In genomic region chr10:132434405-132435005, GRCh38 we compare ENCODE assay signal across 7 cellular contexts. TPM values are rescaled to one million over a fixed set of nuclear protein-coding genes. Genes with fewer than 3 reads are reported as not detected.
A peak's percentile ranks its signal among the peaks of the same experiment; 100 is the strongest.
DNase-seq lines count a peak whose midpoint lies in the region; ATAC-seq lines count a peak whose summit lies in the region.

No MANE protein-coding gene starts in this region.

- H3K27me3 Mint-ChIP-seq in T-helper 17 cell, result no peaks in the 10 kb centered on the region
- no peaks in the 10 kb centered on the region for H3K27me3 Mint-ChIP-seq in dendritic cell treated with granulocyte-macrophage colony-stimulating factor and Interleukin-4, amounts not matched to agents 40 ng/mL and 50 ng/mL, for 4 days

- H3K4me1 Mint-ChIP-seq in T-helper 17 cell, result peaks cover 10% of the 10 kb centered on the region
- peaks cover 15% of the 10 kb centered on the region for H3K4me1 Mint-ChIP-seq in dendritic cell treated with granulocyte-macrophage colony-stimulating factor and Interleukin-4, amounts not matched to agents 40 ng/mL and 50 ng/mL, for 4 days (ENCODE audit: low read depth)

- peak overlapping the region; percentile 67 for H3K4me3 Mint-ChIP-seq in T-helper 17 cell
- peak overlapping the region; percentile 10 for H3K4me3 Mint-ChIP-seq in dendritic cell treated with granulocyte-macrophage colony-stimulating factor and Interleukin-4, amounts not matched to agents 40 ng/mL and 50 ng/mL, for 4 days

- DNase-seq in T-helper 17 cell, result peak in 1 of 3 donors; percentile 39
- DNase-seq in stimulated activated CD8-positive, alpha-beta memory T cell treated with anti-CD3 and anti-CD28 coated beads, Interleukin-4, amount 100 ng/mL, for 24 hours (ENCODE audit: low read depth), result peak; percentile 61
- DNase-seq in effector CD8-positive, alpha-beta T cell (lab: John Stamatoyannopoulos, UW), result no peak
- no peak for DNase-seq in NCI-H69 (lab: John Stamatoyannopoulos, UW)
- no peak for DNase-seq in retina

- H3K9me3 Mint-ChIP-seq in dendritic cell treated with granulocyte-macrophage colony-stimulating factor and Interleukin-4, amounts not matched to agents 40 ng/mL and 50 ng/mL, for 4 days, result no peaks in the 10 kb centered on the region

- H3K9me3 ChIP-seq in T-helper 17 cell (ENCODE audit: control insufficient read depth, low read length, poor library complexity, severe bottlenecking), result no peaks in the 10 kb centered on the region

- H3K36me3 Mint-ChIP-seq in T-helper 17 cell (ENCODE audit: low read depth), result no peaks in the 10 kb centered on the region
- no peaks in the 10 kb centered on the region for H3K36me3 Mint-ChIP-seq in dendritic cell treated with granulocyte-macrophage colony-stimulating factor and Interleukin-4, amounts not matched to agents 40 ng/mL and 50 ng/mL, for 4 days (ENCODE audit: low read depth)

- H3K27ac Mint-ChIP-seq in T-helper 17 cell, result no peak overlapping the region
- H3K27ac Mint-ChIP-seq in dendritic cell treated with granulocyte-macrophage colony-stimulating factor and Interleukin-4, amounts not matched to agents 40 ng/mL and 50 ng/mL, for 4 days, result peak overlapping the region; percentile 55

- ATAC-seq in HG02870 (IDR thresholded peaks at IDR 0.05; ENCODE audit: unreplicated experiment) (peak; percentile 57), T-helper 17 cell (peak; percentile 60)

- intact Hi-C loops in dendritic cell treated with granulocyte-macrophage colony-stimulating factor and Interleukin-4, amounts not matched to agents 40 ng/mL and 50 ng/mL, for 4 days (cut with micrococcal nuclease), result no loop called here

RNA-seq across cellular contexts. Expression of gene PWWP2B, which starts 37.5 kb away (rescaled TPM):
- total RNA-seq in T-helper 17 cell, result 10 to 100 TPM; 15.7 to 16.7 TPM
